12 cellular contexts compared by ENCODE assay signal in genomic region chr2:32485399-32485798, GRCh38.
DNase-seq lines count a peak whose midpoint lies in the region; ATAC-seq, FAIRE-seq and TF ChIP-seq lines count a peak whose summit lies in the region.
"Had no signal": no experiment of that assay in that cellular context is flagged by ENCODE, and none has a peak within 500 bp of the region (broad histone marks: within the 10 kb centered on the region; RNA-seq: fewer than 3 reads in every experiment).

No MANE protein-coding gene starts in this region.

- no peaks in the 10 kb centered on the region for H3K9me3 Mint-ChIP-seq in activated naive CD4-positive, alpha-beta T cell treated with anti-CD3 and anti-CD28 coated beads, Interleukin-2, amount 10 ng/mL, durations not matched to agents 7 days and 5 days
- H3K9me3 Mint-ChIP-seq in activated naive CD4-positive, alpha-beta T cell treated with anti-CD3 and anti-CD28 coated beads, Interleukin-2, amount 50 U/mL, for 72 hours = no peaks in the 10 kb centered on the region
- H3K9me3 Mint-ChIP-seq in astrocyte (ENCODE audit: unreplicated experiment) (no peaks in the 10 kb centered on the region), type B pancreatic cell (no peaks in the 10 kb centered on the region)

- no peak overlapping the region for H2AFZ ChIP-seq in astrocyte (ENCODE audit: low read depth, low read length)

- peak overlapping the region; percentile 53 for H3K27ac Mint-ChIP-seq in activated naive CD4-positive, alpha-beta T cell treated with anti-CD3 and anti-CD28 coated beads, Interleukin-2, amount 10 ng/mL, durations not matched to agents 7 days and 5 days
- peak overlapping the region in 1 of 2 donors; percentile 44 for H3K27ac Mint-ChIP-seq in activated naive CD4-positive, alpha-beta T cell treated with anti-CD3 and anti-CD28 coated beads, Interleukin-2, amount 50 U/mL, for 72 hours
- H3K27ac Mint-ChIP-seq in astrocyte (ENCODE audit: unreplicated experiment) (peak overlapping the region; percentile 83), type B pancreatic cell (peak overlapping the region; percentile 10)

- peaks cover 41% of the 10 kb centered on the region for H3K36me3 Mint-ChIP-seq in activated naive CD4-positive, alpha-beta T cell treated with anti-CD3 and anti-CD28 coated beads, Interleukin-2, amount 10 ng/mL, durations not matched to agents 7 days and 5 days
- H3K36me3 Mint-ChIP-seq in activated naive CD4-positive, alpha-beta T cell treated with anti-CD3 and anti-CD28 coated beads, Interleukin-2, amount 50 U/mL, for 72 hours = peaks cover 12 to 15% of the 10 kb centered on the region in 2 donors
- H3K36me3 Mint-ChIP-seq in astrocyte (ENCODE audit: low read depth, unreplicated experiment) (peaks cover 15% of the 10 kb centered on the region), type B pancreatic cell (peaks cover 29% of the 10 kb centered on the region)

- H3K4me3 ChIP-seq in astrocyte (ENCODE audit: insufficient read depth, low read depth, low read length) (no peak overlapping the region), stomach (no peak overlapping the region)
- H3K4me3 ChIP-seq: MG63, right lobe of liver had no signal

- no peak for ATAC-seq in activated naive CD4-positive, alpha-beta T cell treated with anti-CD3 and anti-CD28 coated beads, Interleukin-2, amount 50 U/mL, for 72 hours
- no peak for ATAC-seq in foreskin keratinocyte

- peak overlapping the region; percentile 79 for H3K27ac ChIP-seq in astrocyte (ENCODE audit: low read depth, low read length)
- H3K27ac ChIP-seq in foreskin keratinocyte = peak overlapping the region; percentile 44
- H3K27ac ChIP-seq in stomach = no peak overlapping the region
- H3K27ac ChIP-seq: right lobe of liver, WERI-Rb-1 had no signal

- no peak for FAIRE-seq in astrocyte (lab: Jason Lieb, UNC)

- H3K9me3 ChIP-seq in astrocyte (ENCODE audit: insufficient read depth, low read depth, low read length) (no peaks in the 10 kb centered on the region), stomach (no peaks in the 10 kb centered on the region)
- H3K9me3 ChIP-seq: MG63, right lobe of liver had no signal

- peak overlapping the region; percentile 47 for H3K9ac ChIP-seq in astrocyte (ENCODE audit: low read length)

- DNase-seq in activated naive CD4-positive, alpha-beta T cell treated with anti-CD3 and anti-CD28 coated beads, Interleukin-2, amount 10 ng/mL, durations not matched to agents 7 days and 5 days = no peak
- DNase-seq in activated naive CD4-positive, alpha-beta T cell treated with anti-CD3 and anti-CD28 coated beads, Interleukin-2, amount 50 U/mL, for 72 hours (ENCODE audit: low spot score in 2 of 2) = no peak
- DNase-seq in astrocyte (ENCODE audit: low read depth) (no peak), foreskin keratinocyte (no peak), type B pancreatic cell (ENCODE audit: extremely low spot score, unreplicated experiment) (no peak), stomach (no peak), NCI-H748 treated with DMSO at 0.1 percent for 48 hours (lab: John Stamatoyannopoulos, UW) (no peak)
- DNase-seq in stimulated activated CD8-positive, alpha-beta memory T cell treated with anti-CD3 and anti-CD28 coated beads, Interleukin-4, amount 100 ng/mL, for 48 hours = no peak
- DNase-seq: head of caudate nucleus, right lobe of liver, WERI-Rb-1 had no signal

- H4K20me1 ChIP-seq in astrocyte (ENCODE audit: insufficient read depth, low read length) = peaks cover 8% of the 10 kb centered on the region

- H3K79me2 ChIP-seq in astrocyte (ENCODE audit: insufficient read depth, low read length) = peaks cover 4% of the 10 kb centered on the region

- 88 to 100% (median 98%) methylated on average over 3 of the region's 3 CpGs for WGBS in stomach, 5 donors

- H3K4me1 Mint-ChIP-seq in activated naive CD4-positive, alpha-beta T cell treated with anti-CD3 and anti-CD28 coated beads, Interleukin-2, amount 10 ng/mL, durations not matched to agents 7 days and 5 days = no peaks in the 10 kb centered on the region
- H3K4me1 Mint-ChIP-seq in astrocyte (ENCODE audit: low read depth, unreplicated experiment) = peaks cover 13% of the 10 kb centered on the region
- peaks cover 8% of the 10 kb centered on the region for H3K4me1 Mint-ChIP-seq in type B pancreatic cell (ENCODE audit: unreplicated experiment)

- TF ChIP-seq CTCF in astrocyte (IDR thresholded peaks at IDR 0.05; ENCODE audit: insufficient read depth, low read depth, low read length) (no peak), foreskin keratinocyte (conservative IDR thresholded peaks at IDR 0.05) (no peak), type B pancreatic cell (conservative IDR thresholded peaks at IDR 0.05) (no peak), stomach (IDR thresholded peaks at IDR 0.05) (no peak)

- intact Hi-C loops in stomach (cut with DNase I; ENCODE audit: low total_unique reads) = no loop called here

- no peak for TF ChIP-seq POLR2A in stomach (IDR thresholded peaks at IDR 0.05)

- no peak for TF ChIP-seq EP300 in stomach (IDR thresholded peaks at IDR 0.05)

- H3K4me3 Mint-ChIP-seq in activated naive CD4-positive, alpha-beta T cell treated with anti-CD3 and anti-CD28 coated beads, Interleukin-2, amount 10 ng/mL, durations not matched to agents 7 days and 5 days = no peak overlapping the region
- H3K4me3 Mint-ChIP-seq in astrocyte (ENCODE audit: unreplicated experiment) (no peak overlapping the region), type B pancreatic cell (no peak overlapping the region)

- peak overlapping the region; percentile 48 for H3K4me2 ChIP-seq in astrocyte (ENCODE audit: low read length)

- H3K27me3 ChIP-seq in astrocyte (ENCODE audit: insufficient read depth, low read length) = no peaks in the 10 kb centered on the region
- no peaks in the 10 kb centered on the region for H3K27me3 ChIP-seq in foreskin keratinocyte
- H3K27me3 ChIP-seq in stomach = no peaks in the 10 kb centered on the region
- H3K27me3 ChIP-seq: MG63, right lobe of liver had no signal

- CTCF ChIA-PET in activated naive CD4-positive, alpha-beta T cell treated with anti-CD3 and anti-CD28 coated beads, Interleukin-2, amount 10 ng/mL, durations not matched to agents 7 days and 5 days (lab: Charles Lee) = no interaction called here

- peaks cover 39% of the 10 kb centered on the region for H3K36me3 ChIP-seq in astrocyte (ENCODE audit: insufficient read depth, low read length)
- H3K36me3 ChIP-seq in stomach = peaks cover 37 to 99% (median 97%) of the 10 kb centered on the region in 4 donors

- no peaks in the 10 kb centered on the region for H3K27me3 Mint-ChIP-seq in activated naive CD4-positive, alpha-beta T cell treated with anti-CD3 and anti-CD28 coated beads, Interleukin-2, amount 10 ng/mL, durations not matched to agents 7 days and 5 days
- H3K27me3 Mint-ChIP-seq in astrocyte (ENCODE audit: low read depth, unreplicated experiment) = no peaks in the 10 kb centered on the region
- H3K27me3 Mint-ChIP-seq in type B pancreatic cell = no peaks in the 10 kb centered on the region

- H3K4me1 ChIP-seq in astrocyte (ENCODE audit: insufficient read depth, low read length) (peaks cover 8% of the 10 kb centered on the region), foreskin keratinocyte (peaks cover 8% of the 10 kb centered on the region), stomach (peaks cover 0 to 10% (median 0%) of the 10 kb centered on the region in 4 donors)
- H3K4me1 ChIP-seq: right lobe of liver had no signal

Comparison
In these comparisons a context has a peak if more than half of its experiments do, and no peak if none do; other contexts are left out.
1. H3K27ac ChIP-seq: peak in astrocyte (single experiment) and foreskin keratinocyte (single experiment); none in stomach (0 of 5).